In genomic region chr11:5933116-5933515, GRCh38 we compare ENCODE assay signal across 36 cellular contexts. TPM values are rescaled to one million over a fixed set of nuclear protein-coding genes. Genes with fewer than 3 reads are reported as not detected.
DNase-seq lines count a peak whose midpoint lies in the region; ATAC-seq and TF ChIP-seq lines count a peak whose summit lies in the region.
"Had no signal": no experiment of that assay in that cellular context is flagged by ENCODE, and none has a peak within 500 bp of the region (broad histone marks: within the 10 kb centered on the region; RNA-seq: fewer than 3 reads in every experiment).

No MANE protein-coding gene starts in this region.

- POLR2A ChIA-PET in PC-3 (lab: Charles Lee; ENCODE audit: unreplicated experiment) = no interaction called here

- H3K27ac ChIP-seq in Karpas-422 (ENCODE audit: low read length) (no peak overlapping the region), osteoblast (ENCODE audit: low read depth, low read length) (no peak overlapping the region), PC-3 (ENCODE audit: low read length) (no peak overlapping the region)
- H3K27ac ChIP-seq: 22Rv1; A549; BLaER1; BLaER1 treated with 17β-estradiol and CSF1 and Interleukin-3, amounts not matched to agents 10 nM and 100 nM; C4-2B had no signal

- intact Hi-C loops in PC-3 (cut with micrococcal nuclease) = no loop called here

- DNase-seq in Karpas-422 = peak; percentile 17
- DNase-seq in chondrocyte (ENCODE audit: low spot score) = peak; percentile 46
- peak; percentile 76 for DNase-seq in osteoblast (ENCODE audit: insufficient read length, low spot score, missing footprints)
- no peak for DNase-seq in PC-3
- DNase-seq in GOT3 (lab: John Stamatoyannopoulos, UW) = no peak
- DNase-seq: 8988T; ACHN; AML-193; BE2C; C1 segment of cervical spinal cord; Caco-2; Calu3; CD4-positive, alpha-beta memory T cell; CD4-positive, alpha-beta T cell; CD4-positive, CD25-positive, alpha-beta regulatory T cell; CD8-positive, alpha-beta memory T cell; CD8-positive, alpha-beta T cell; COR-L47; DMS 273 treated with DMSO at 0.1 percent for 48 hours; DMS153; DMS53; DMS79; DMS79 treated with DMSO at 0.1 percent for 48 hours; DND-41; EL had no signal

- H3K9me3 ChIP-seq in Karpas-422 (ENCODE audit: low read length) (no peaks in the 10 kb centered on the region), osteoblast (ENCODE audit: low read depth, low read length) (no peaks in the 10 kb centered on the region), PC-3 (ENCODE audit: low read length) (no peaks in the 10 kb centered on the region)
- H3K9me3 ChIP-seq: BE2C, Caco-2 had no signal

- no peak overlapping the region for H3K4me3 Mint-ChIP-seq in chondrocyte (ENCODE audit: unreplicated experiment)
- H3K4me3 Mint-ChIP-seq: B cell; CD14-positive monocyte; CD4-positive, alpha-beta memory T cell; CD4-positive, alpha-beta T cell; CD4-positive, CD25-positive, alpha-beta regulatory T cell; CD8-positive, alpha-beta memory T cell; CD8-positive, alpha-beta T cell had no signal

- H4K20me1 ChIP-seq in Karpas-422 (ENCODE audit: insufficient read depth, low read depth, low read length) (no peaks in the 10 kb centered on the region), osteoblast (ENCODE audit: insufficient read depth, low read length) (no peaks in the 10 kb centered on the region), PC-3 (ENCODE audit: low read length) (no peaks in the 10 kb centered on the region)
- H4K20me1 ChIP-seq: BLaER1; BLaER1 treated with 17β-estradiol and CSF1 and Interleukin-3, amounts not matched to agents 10 nM and 100 nM had no signal

- H3K4me2 ChIP-seq in Karpas-422 (ENCODE audit: low read depth, low read length, poor library complexity, severe bottlenecking) (no peak overlapping the region), osteoblast (ENCODE audit: insufficient read depth, low read length) (no peak overlapping the region), PC-3 (ENCODE audit: low read length) (no peak overlapping the region)
- H3K4me2 ChIP-seq: A549; BLaER1; BLaER1 treated with 17β-estradiol and CSF1 and Interleukin-3, amounts not matched to agents 10 nM and 100 nM had no signal

- peaks cover 75% of the 10 kb centered on the region for H3K9me3 Mint-ChIP-seq in chondrocyte (ENCODE audit: low read depth)

- H3K27me3 ChIP-seq in Karpas-422 (ENCODE audit: low read length) (no peaks in the 10 kb centered on the region), osteoblast (ENCODE audit: insufficient read depth, low read length) (no peaks in the 10 kb centered on the region), PC-3 (ENCODE audit: low read length) (no peaks in the 10 kb centered on the region)
- H3K27me3 ChIP-seq: BE2C; BLaER1; BLaER1 treated with 17β-estradiol and CSF1 and Interleukin-3, amounts not matched to agents 10 nM and 100 nM had no signal

- H3K4me3 ChIP-seq in Karpas-422 (ENCODE audit: low read length) (no peak overlapping the region), osteoblast (ENCODE audit: insufficient read depth, low read length) (no peak overlapping the region), PC-3 (ENCODE audit: low read length) (no peak overlapping the region)
- H3K4me3 ChIP-seq: A549; BLaER1; BLaER1 treated with 17β-estradiol and CSF1 and Interleukin-3, amounts not matched to agents 10 nM and 100 nM had no signal

- H2AFZ ChIP-seq in Karpas-422 (ENCODE audit: low read length) (no peak overlapping the region), osteoblast (ENCODE audit: low read length) (no peak overlapping the region), PC-3 (ENCODE audit: low read length) (no peak overlapping the region)

- no peaks in the 10 kb centered on the region for H3K9me2 ChIP-seq in Karpas-422 (replicated peaks; ENCODE audit: insufficient read depth, low read length)
- H3K9me2 ChIP-seq in PC-3 (replicated peaks; ENCODE audit: low read length) = no peaks in the 10 kb centered on the region

- CTCF ChIA-PET in PC-3 (lab: Charles Lee) = no interaction called here

- ATAC-seq in PC-3 (no peak), GM18907 (IDR thresholded peaks at IDR 0.05; ENCODE audit: unreplicated experiment) (no peak)
- ATAC-seq: A549; CD8-positive, alpha-beta T cell had no signal

- no peaks in the 10 kb centered on the region for H3K4me1 Mint-ChIP-seq in chondrocyte (ENCODE audit: low read depth)
- H3K4me1 Mint-ChIP-seq: B cell; CD14-positive monocyte; CD4-positive, alpha-beta memory T cell; CD4-positive, CD25-positive, alpha-beta regulatory T cell; CD8-positive, alpha-beta memory T cell had no signal

- no peaks in the 10 kb centered on the region for H3K36me3 Mint-ChIP-seq in chondrocyte (ENCODE audit: low read depth)
- H3K36me3 Mint-ChIP-seq: CD14-positive monocyte; CD4-positive, alpha-beta memory T cell; CD4-positive, CD25-positive, alpha-beta regulatory T cell; CD8-positive, alpha-beta memory T cell; CD8-positive, alpha-beta T cell had no signal

- H3K79me2 ChIP-seq in Karpas-422 (ENCODE audit: low read length) = no peaks in the 10 kb centered on the region
- no peaks in the 10 kb centered on the region for H3K79me2 ChIP-seq in osteoblast (ENCODE audit: insufficient read depth, low read length)
- no peaks in the 10 kb centered on the region for H3K79me2 ChIP-seq in PC-3 (ENCODE audit: low read length)

- H3K4me1 ChIP-seq in Karpas-422 (ENCODE audit: low read length) = no peaks in the 10 kb centered on the region
- H3K4me1 ChIP-seq in osteoblast (ENCODE audit: insufficient read depth, low read length) = no peaks in the 10 kb centered on the region
- no peaks in the 10 kb centered on the region for H3K4me1 ChIP-seq in PC-3 (ENCODE audit: insufficient read depth, low read length)
- H3K4me1 ChIP-seq: A549; BE2C; BLaER1; BLaER1 treated with 17β-estradiol and CSF1 and Interleukin-3, amounts not matched to agents 10 nM and 100 nM; Caco-2 had no signal

- H3K27ac Mint-ChIP-seq in chondrocyte (ENCODE audit: unreplicated experiment) = no peak overlapping the region
- H3K27ac Mint-ChIP-seq: B cell; CD4-positive, alpha-beta memory T cell; CD4-positive, alpha-beta T cell; CD8-positive, alpha-beta T cell had no signal

- no TSS peak for BruUV-seq in PC-3 (replicated peaks; lab: Mats Ljungman, UMichigan)

- no peaks in the 10 kb centered on the region for H3F3A ChIP-seq in PC-3 (ENCODE audit: low read length, unreplicated experiment)

- TF ChIP-seq CTCF in chondrocyte (IDR thresholded peaks at IDR 0.05) (no peak), osteoblast (IDR thresholded peaks at IDR 0.05; ENCODE audit: extremely low read depth, low read depth, low read length) (no peak), PC-3 (conservative IDR thresholded peaks at IDR 0.05; ENCODE audit: low read depth, low read length) (no peak)

- H3K9ac ChIP-seq in Karpas-422 (ENCODE audit: low read length) (no peak overlapping the region), PC-3 (ENCODE audit: low read length) (no peak overlapping the region)
- H3K9ac ChIP-seq: BLaER1; BLaER1 treated with 17β-estradiol and CSF1 and Interleukin-3, amounts not matched to agents 10 nM and 100 nM had no signal

- H3K27me3 Mint-ChIP-seq in chondrocyte (ENCODE audit: low read depth) = no peaks in the 10 kb centered on the region
- H3K27me3 Mint-ChIP-seq: B cell; CD4-positive, alpha-beta T cell; CD4-positive, CD25-positive, alpha-beta regulatory T cell had no signal

- H3K36me3 ChIP-seq in Karpas-422 (ENCODE audit: insufficient read depth, low read length) = no peaks in the 10 kb centered on the region
- no peaks in the 10 kb centered on the region for H3K36me3 ChIP-seq in osteoblast (ENCODE audit: insufficient read depth, low read length)
- H3K36me3 ChIP-seq in PC-3 (ENCODE audit: low read depth, low read length) = no peaks in the 10 kb centered on the region
- H3K36me3 ChIP-seq: BE2C; BLaER1; BLaER1 treated with 17β-estradiol and CSF1 and Interleukin-3, amounts not matched to agents 10 nM and 100 nM had no signal

RNA-seq across cellular contexts. Expression of gene OR56A3, which starts 8.9 kb away (rescaled TPM):
- not detected in 2 replicates for total RNA-seq in Karpas-422 (2014; rRNA removed; shearing (Covaris generic); ENCODE audit: low replicate concordance)
- total RNA-seq in chondrocyte (not detected in 3 replicates), osteoblast (not detected in 2 replicates), PC-3 (2014; rRNA removed) (not detected in 2 replicates)
- total RNA-seq: A172; A673; B cell; Caco-2; Calu3; CD4-positive, alpha-beta memory T cell; CD4-positive, alpha-beta T cell; CD4-positive, CD25-positive, alpha-beta regulatory T cell; CD8-positive, alpha-beta memory T cell; CD8-positive, alpha-beta T cell had no signal

RNA-seq across cellular contexts. Expression of gene OR56A5, which starts 35.2 kb away (rescaled TPM):
- not detected in 2 replicates for total RNA-seq in Karpas-422 (2014; rRNA removed; shearing (Covaris generic); ENCODE audit: low replicate concordance)
- total RNA-seq in chondrocyte (not detected in 3 replicates), osteoblast (not detected in 2 replicates), PC-3 (2014; rRNA removed) (not detected in 2 replicates)
- total RNA-seq: A172; A673; B cell; Caco-2; Calu3; CD4-positive, alpha-beta memory T cell; CD4-positive, alpha-beta T cell; CD4-positive, CD25-positive, alpha-beta regulatory T cell; CD8-positive, alpha-beta memory T cell; CD8-positive, alpha-beta T cell; Daoy had no signal

RNA-seq across cellular contexts. Expression of gene OR52E5, which starts 40.1 kb away (rescaled TPM):
- total RNA-seq in Karpas-422 (2014; rRNA removed; shearing (Covaris generic); ENCODE audit: low replicate concordance) = not detected in 2 replicates
- total RNA-seq in chondrocyte (not detected in 3 replicates), osteoblast (not detected in 2 replicates), PC-3 (2014; rRNA removed) (not detected in 2 replicates)
- total RNA-seq: A172; A673; B cell; Caco-2; Calu3; CD4-positive, alpha-beta memory T cell; CD4-positive, alpha-beta T cell; CD4-positive, CD25-positive, alpha-beta regulatory T cell; CD8-positive, alpha-beta memory T cell; CD8-positive, alpha-beta T cell; Daoy had no signal

RNA-seq across cellular contexts. Expression of gene OR52E4, which starts 52.7 kb away (rescaled TPM):
- total RNA-seq in Karpas-422 (2014; rRNA removed; shearing (Covaris generic); ENCODE audit: low replicate concordance) = not detected in 2 replicates
- not detected in 3 replicates for total RNA-seq in chondrocyte
- not detected in 2 replicates for total RNA-seq in osteoblast
- total RNA-seq in PC-3 (2014; rRNA removed) = not detected in 2 replicates
- total RNA-seq: A172; A673; B cell; Caco-2; Calu3; CD4-positive, alpha-beta memory T cell; CD4-positive, alpha-beta T cell; CD4-positive, CD25-positive, alpha-beta regulatory T cell; CD8-positive, alpha-beta memory T cell; CD8-positive, alpha-beta T cell; Daoy had no signal

RNA-seq across cellular contexts. Expression of gene OR52L1, which starts 53.7 kb away (rescaled TPM):
- not detected in 2 replicates for total RNA-seq in Karpas-422 (2014; rRNA removed; shearing (Covaris generic); ENCODE audit: low replicate concordance)
- not detected in 3 replicates for total RNA-seq in chondrocyte
- total RNA-seq in osteoblast = not detected in 2 replicates
- total RNA-seq in PC-3 (2014; rRNA removed) = not detected in 2 replicates
- total RNA-seq: A172; A673; B cell; Caco-2; Calu3; CD4-positive, alpha-beta memory T cell; CD4-positive, alpha-beta T cell; CD4-positive, CD25-positive, alpha-beta regulatory T cell; CD8-positive, alpha-beta memory T cell; CD8-positive, alpha-beta T cell; Daoy had no signal

Comparison
In these comparisons a context has a peak if more than half of its experiments do, and no peak if none do; other contexts are left out.
1. DNase-seq: peak in Karpas-422 (single experiment), chondrocyte (single experiment) and osteoblast (single experiment); none in PC-3 (single experiment) and GOT3 (single experiment).